Comparison of ENCODE assay signal across 11 cellular contexts in the genomic region with DNA sequence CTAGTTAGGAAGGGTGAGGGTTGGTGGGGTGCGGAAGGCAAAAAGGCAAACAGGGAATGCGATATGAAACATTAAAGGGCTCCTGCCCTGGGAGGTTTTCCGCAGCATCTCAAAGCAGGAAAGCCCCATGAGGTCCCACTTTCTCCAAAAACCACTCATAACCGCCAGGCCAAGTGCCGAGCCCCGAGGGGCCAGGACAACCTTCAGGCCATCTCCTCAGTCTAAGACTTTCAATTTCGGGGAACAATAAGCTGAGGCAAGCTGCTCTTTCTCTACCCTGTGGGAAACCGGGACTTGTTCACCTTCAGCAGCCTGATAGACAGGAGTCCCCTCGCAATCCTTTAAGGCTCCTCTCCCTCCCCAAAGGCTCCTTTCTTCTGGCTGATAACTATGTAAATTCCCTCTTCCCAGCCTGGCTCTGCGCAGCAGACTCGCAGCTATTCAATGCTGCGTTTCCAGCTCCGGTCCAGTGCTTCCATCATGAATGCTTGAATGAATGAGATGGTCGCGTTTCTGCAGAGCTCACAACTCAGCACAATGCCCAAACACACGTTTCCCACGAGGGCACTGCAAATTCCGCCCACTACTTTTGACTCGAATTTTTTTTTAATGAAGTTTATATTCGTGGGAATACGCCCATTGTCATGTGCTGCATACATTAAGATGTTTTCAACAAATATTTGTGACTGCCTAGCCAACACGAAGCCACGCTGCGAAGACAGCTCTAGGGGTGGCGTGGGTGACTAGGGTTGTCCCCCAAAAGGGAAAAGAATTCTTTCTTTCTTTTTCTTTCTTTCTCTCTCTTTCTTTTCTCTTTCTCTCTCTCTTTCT. TPM values are rescaled to one million over a fixed set of nuclear protein-coding genes. Genes with fewer than 3 reads are reported as not detected.
DNase-seq lines count a peak whose midpoint lies in the region; TF ChIP-seq lines count a peak whose summit lies in the region.
"Had no signal": no experiment of that assay in that cellular context is flagged by ENCODE, and none has a peak within 500 bp of the region (broad histone marks: within the 10 kb centered on the region; RNA-seq: fewer than 3 reads in every experiment).

No MANE protein-coding gene starts in this region.

- peak overlapping the region; percentile 67 for H3K4me2 ChIP-seq in neuronal stem cell (ENCODE audit: insufficient read depth, low read length, poor library complexity, severe bottlenecking)

- no peaks in the 10 kb centered on the region for H3K27me3 ChIP-seq in neuronal stem cell (ENCODE audit: control insufficient read depth in 3 of 3, insufficient read depth in 3 of 3, low read depth in 1 of 3, low read length in 3 of 3)
- H3K27me3 ChIP-seq in HAP-1 (ENCODE audit: low read depth), result no peaks in the 10 kb centered on the region
- H3K27me3 ChIP-seq in Caco-2 (replicated peaks; ENCODE audit: control insufficient read depth, insufficient read depth, low read length), result no peaks in the 10 kb centered on the region

- in situ Hi-C loops in HAP-1 (cut with MboI; ENCODE audit: low sequenced_read_pairs), result no loop called here

- CTCF ChIA-PET in activated naive CD4-positive, alpha-beta T cell treated with anti-CD3 and anti-CD28 coated beads for 36 hours (lab: Charles Lee), result no interaction called here
- CTCF ChIA-PET in Caco-2 (lab: Charles Lee), result interaction anchor here (0.6 kb wide), 1 partner anchor 41 kb away, joined by 3 read pairs; no protein-coding TSS in a partner anchor

- H2BK120ac ChIP-seq in neuronal stem cell (ENCODE audit: low read depth, low read length), result no peak overlapping the region

- no peak overlapping the region for H3K23ac ChIP-seq in neuronal stem cell (ENCODE audit: low read depth, low read length, poor library complexity)

- H4K91ac ChIP-seq in neuronal stem cell (ENCODE audit: low read depth, low read length, poor library complexity), result no peak overlapping the region

- H3K27ac ChIP-seq in neuronal stem cell (replicated peaks; ENCODE audit: low read length), result peak overlapping the region; percentile 87

- intact Hi-C loops in activated naive CD4-positive, alpha-beta T cell treated with anti-CD3 and anti-CD28 coated beads for 36 hours (cut with micrococcal nuclease), result no loop called here
- intact Hi-C loops in Caco-2 (cut with micrococcal nuclease; ENCODE audit: unreplicated experiment), result no loop called here

- H3K9me3 Mint-ChIP-seq in activated naive CD4-positive, alpha-beta T cell treated with anti-CD3 and anti-CD28 coated beads for 36 hours, result peaks cover 2% of the 10 kb centered on the region
- no peaks in the 10 kb centered on the region for H3K9me3 Mint-ChIP-seq in Caco-2 (ENCODE audit: unreplicated experiment)
- H3K9me3 Mint-ChIP-seq: stimulated activated naive CD8-positive, alpha-beta T cell treated with anti-CD3 and anti-CD28 coated beads, Interleukin-15, Interleukin-2, amounts not matched to agents 100 ng/mL and 50 ng/mL, for 24 hours had no signal

- H3K79me1 ChIP-seq in neuronal stem cell (ENCODE audit: low read depth, low read length), result peaks cover 2% of the 10 kb centered on the region

- H3K9me3 ChIP-seq in neuronal stem cell (replicated peaks in 1 of 2; ENCODE audit: control insufficient read depth in 2 of 2, insufficient read depth in 1 of 2, low read depth in 1 of 2, low read length in 2 of 2), result peaks cover 0 to 25% of the 10 kb centered on the region in 2 donors
- no peaks in the 10 kb centered on the region for H3K9me3 ChIP-seq in HAP-1
- H3K9me3 ChIP-seq in Caco-2, result no peaks in the 10 kb centered on the region

- no peak overlapping the region for H3K27ac Mint-ChIP-seq in activated naive CD4-positive, alpha-beta T cell treated with anti-CD3 and anti-CD28 coated beads for 36 hours
- no peak overlapping the region for H3K27ac Mint-ChIP-seq in Caco-2 (ENCODE audit: unreplicated experiment)
- H3K27ac Mint-ChIP-seq: effector memory CD8-positive, alpha-beta T cell; stimulated activated naive CD8-positive, alpha-beta T cell treated with anti-CD3 and anti-CD28 coated beads, Interleukin-15, Interleukin-2, amounts not matched to agents 100 ng/mL and 50 ng/mL, for 24 hours had no signal

- H3K4me3 ChIP-seq in epithelial cell of proximal tubule (ENCODE audit: low read depth, low read length) (peak overlapping the region; percentile 65), neuronal stem cell (ENCODE audit: low read length in 2 of 2) (peak overlapping the region; percentile 89 to 99), HAP-1 (no peak overlapping the region), Caco-2 (ENCODE audit: low read depth, low read length) (no peak overlapping the region)

- WGBS in neuronal stem cell (ENCODE audit: extremely low coverage in 2 of 2, insufficient read length in 2 of 2, insufficient replicate concordance in 1 of 2), 2 donors, result no CpG with 5 or more reads among the region's 25 CpGs

- peaks cover 0 to 17% of the 10 kb centered on the region in 2 donors for H3K36me3 ChIP-seq in neuronal stem cell (replicated peaks in 1 of 2; ENCODE audit: control insufficient read depth in 2 of 2, insufficient read depth in 2 of 2, low read length in 2 of 2)
- H3K36me3 ChIP-seq in HAP-1 (replicated peaks), result no peaks in the 10 kb centered on the region
- H3K36me3 ChIP-seq in Caco-2 (ENCODE audit: control insufficient read depth, insufficient read depth, low read length), result no peaks in the 10 kb centered on the region

- no peak overlapping the region for H3K4me3 Mint-ChIP-seq in activated naive CD4-positive, alpha-beta T cell treated with anti-CD3 and anti-CD28 coated beads for 36 hours
- H3K4me3 Mint-ChIP-seq in Caco-2 (ENCODE audit: unreplicated experiment), result no peak overlapping the region
- H3K4me3 Mint-ChIP-seq: effector memory CD8-positive, alpha-beta T cell; stimulated activated naive CD8-positive, alpha-beta T cell treated with anti-CD3 and anti-CD28 coated beads, Interleukin-15, Interleukin-2, amounts not matched to agents 100 ng/mL and 50 ng/mL, for 24 hours had no signal

- no peak overlapping the region for H2BK12ac ChIP-seq in neuronal stem cell (ENCODE audit: low read length)

- peak overlapping the region; percentile 98 for H2AFZ ChIP-seq in neuronal stem cell (ENCODE audit: low read length)

- H3K18ac ChIP-seq in neuronal stem cell (ENCODE audit: low read length), result peak overlapping the region; percentile 40

- no peak overlapping the region for H3K14ac ChIP-seq in neuronal stem cell (ENCODE audit: low read length)

- no peaks in the 10 kb centered on the region for H3K36me3 Mint-ChIP-seq in activated naive CD4-positive, alpha-beta T cell treated with anti-CD3 and anti-CD28 coated beads for 36 hours (ENCODE audit: low read depth)
- no peaks in the 10 kb centered on the region for H3K36me3 Mint-ChIP-seq in Caco-2 (ENCODE audit: insufficient read depth, unreplicated experiment)

- DNase-seq in COLO668 (lab: John Stamatoyannopoulos, UW; ENCODE audit: unreplicated experiment) (peak; percentile 15), NCI-H2171 treated with DMSO at 0.1 percent for 48 hours (lab: John Stamatoyannopoulos, UW) (peak; percentile 64), epithelial cell of proximal tubule (ENCODE audit: low read depth) (peak; percentile 35), neuronal stem cell (ENCODE audit: low spot score) (peak; percentile 69), HAP-1 (ENCODE audit: low spot score in 2 of 2) (no peak), NCI-H1105 (lab: John Stamatoyannopoulos, UW) (no peak), Caco-2 (no peak)
- DNase-seq in activated naive CD4-positive, alpha-beta T cell treated with anti-CD3 and anti-CD28 coated beads for 36 hours, result no peak
- DNase-seq: effector memory CD8-positive, alpha-beta T cell; NCI-H1694 treated with DMSO at 0.1 percent for 48 hours had no signal

- POLR2A ChIA-PET in Caco-2 (lab: Charles Lee), result no interaction called here

- H3K27me3 Mint-ChIP-seq in activated naive CD4-positive, alpha-beta T cell treated with anti-CD3 and anti-CD28 coated beads for 36 hours (ENCODE audit: low read depth), result peaks cover 32% of the 10 kb centered on the region
- no peaks in the 10 kb centered on the region for H3K27me3 Mint-ChIP-seq in Caco-2 (ENCODE audit: insufficient read depth, unreplicated experiment)

- H3K4me1 ChIP-seq in neuronal stem cell (ENCODE audit: control insufficient read depth in 2 of 2, insufficient read depth in 1 of 2, low read depth in 1 of 2, low read length in 2 of 2), result peaks cover 3 to 7% of the 10 kb centered on the region in 2 donors
- no peaks in the 10 kb centered on the region for H3K4me1 ChIP-seq in HAP-1
- peaks cover 31% of the 10 kb centered on the region for H3K4me1 ChIP-seq in Caco-2

- no peak for TF ChIP-seq CTCF in epithelial cell of proximal tubule (conservative IDR thresholded peaks at IDR 0.05; ENCODE audit: low read depth, low read length)
- TF ChIP-seq CTCF in Caco-2 (IDR thresholded peaks at IDR 0.05; ENCODE audit: insufficient read depth in 1 of 2, low read depth in 1 of 2, low read length in 1 of 2, severe bottlenecking in 1 of 2, unreplicated experiment in 1 of 2), result no peak

- H2AK5ac ChIP-seq in neuronal stem cell (ENCODE audit: low read depth, low read length), result peak overlapping the region; percentile 87

- H3K4me1 Mint-ChIP-seq in activated naive CD4-positive, alpha-beta T cell treated with anti-CD3 and anti-CD28 coated beads for 36 hours (ENCODE audit: low read depth), result peaks cover 7% of the 10 kb centered on the region
- peaks cover 20% of the 10 kb centered on the region for H3K4me1 Mint-ChIP-seq in Caco-2 (ENCODE audit: low read depth, unreplicated experiment)

- BruUV-seq in Caco-2 (replicated peaks; lab: Mats Ljungman, UMichigan), result no TSS peak

- peak overlapping the region; percentile 92 for H2BK5ac ChIP-seq in neuronal stem cell (ENCODE audit: low read length)

- no peak overlapping the region for H3K4ac ChIP-seq in neuronal stem cell (ENCODE audit: low read length)

- peak overlapping the region; percentile 85 for H2BK15ac ChIP-seq in neuronal stem cell (ENCODE audit: low read length)

- no peak overlapping the region for H3K9ac ChIP-seq in neuronal stem cell (ENCODE audit: low read depth, low read length, poor library complexity)

- no peak overlapping the region for H4K8ac ChIP-seq in neuronal stem cell (ENCODE audit: low read depth, low read length)

RNA-seq across cellular contexts. Expression of gene LAMA1, which starts 1.4 kb away (rescaled TPM):
- total RNA-seq in epithelial cell of proximal tubule (10.1 and 23.2 TPM in 2 replicates), Caco-2 (2022) (122 and 129 TPM in 2 replicates)
- polyA plus RNA-seq in neuronal stem cell (2013, experiment 1 of 2), result 46.4 TPM
- polyA plus RNA-seq in neuronal stem cell (2013, experiment 2 of 2), result 44.9 TPM
- total RNA-seq in activated naive CD4-positive, alpha-beta T cell treated with anti-CD3 and anti-CD28 coated beads for 36 hours, result not detected

Comparison
In these comparisons a context has a peak if more than half of its experiments do, and no peak if none do; other contexts are left out.
1. DNase-seq: peak in COLO668 (single experiment), NCI-H2171 treated with DMSO at 0.1 percent for 48 hours (single experiment), epithelial cell of proximal tubule (single experiment) and neuronal stem cell (single experiment); none in HAP-1 (0 of 2), NCI-H1105 (single experiment), activated naive CD4-positive, alpha-beta T cell treated with anti-CD3 and anti-CD28 coated beads for 36 hours (single experiment) and Caco-2 (0 of 2).
2. H3K4me3 ChIP-seq: peak in epithelial cell of proximal tubule (single experiment) and neuronal stem cell (2 of 2); none in HAP-1 (single experiment) and Caco-2 (single experiment).
3. RNA of gene LAMA1, which starts 1.4 kb away (total RNA-seq): 122 to 129 TPM in Caco-2 and 10.1 to 23.2 TPM in epithelial cell of proximal tubule; not detected in activated naive CD4-positive, alpha-beta T cell treated with anti-CD3 and anti-CD28 coated beads for 36 hours; every median in the first group is over 10 times any median in the second.